Comparison of ENCODE assay signal across 17 cellular contexts in genomic region chr1:178500091-178500770, GRCh38. TPM values are rescaled to one million over a fixed set of nuclear protein-coding genes. Genes with fewer than 3 reads are reported as not detected.
DNase-seq lines count a peak whose midpoint lies in the region; ATAC-seq and TF ChIP-seq lines count a peak whose summit lies in the region.
"Had no signal": no experiment of that assay in that cellular context is flagged by ENCODE, and none has a peak within 500 bp of the region (broad histone marks: within the 10 kb centered on the region; RNA-seq: fewer than 3 reads in every experiment).

No MANE protein-coding gene starts in this region.

- POLR2A ChIA-PET in WTC11 (lab: Charles Lee): interaction anchor here (1.0 kb wide), 1 partner anchor 157 kb away, joined by 3 read pairs; no protein-coding TSS in a partner anchor

- no peaks in the 10 kb centered on the region for H3K27me3 Mint-ChIP-seq in natural killer cell treated with Interleukin-12 subunit alpha and Interleukin-12 subunit beta and Interleukin-15 and Interleukin-18, amount 100 ng/mL, for 72 hours
- H3K27me3 Mint-ChIP-seq in natural killer cell (ENCODE audit: low read depth in 2 of 2): peaks cover 3 to 8% of the 10 kb centered on the region in 2 donors
- H3K27me3 Mint-ChIP-seq in WTC11 (ENCODE audit: low read depth): no peaks in the 10 kb centered on the region; the same call in 1 of the 2 replicates

- H3K27ac Mint-ChIP-seq in natural killer cell treated with Interleukin-12 subunit alpha and Interleukin-12 subunit beta and Interleukin-15 and Interleukin-18, amount 100 ng/mL, for 72 hours: no peak overlapping the region
- H3K27ac Mint-ChIP-seq in natural killer cell (no peak overlapping the region), WTC11 (no peak overlapping the region)
- H3K27ac Mint-ChIP-seq: activated CD4-positive, alpha-beta T cell treated with anti-CD3 and anti-CD28 coated beads for 36 hours; activated T-helper 2 cell treated with anti-CD3 and anti-CD28 coated beads, Interferon-gamma antibody, Interleukin-2, Interleukin-4, amounts not matched to agents 10 μg/mL and 5 μg/mL and 100 μg/mL, durations not matched to agents 14 hours and 24 hours and 36 hours had no signal

- H3K4me1 Mint-ChIP-seq in natural killer cell treated with Interleukin-12 subunit alpha and Interleukin-12 subunit beta and Interleukin-15 and Interleukin-18, amount 100 ng/mL, for 72 hours (ENCODE audit: low read depth in 2 of 2): no peaks in the 10 kb centered on the region
- H3K4me1 Mint-ChIP-seq in natural killer cell (peaks cover 0 to 5% of the 10 kb centered on the region in 2 donors), WTC11 (peaks cover 16% of the 10 kb centered on the region)
- H3K4me1 Mint-ChIP-seq: activated CD4-positive, alpha-beta T cell treated with anti-CD3 and anti-CD28 coated beads for 36 hours had no signal

- ATAC-seq in natural killer cell treated with Interleukin-12 subunit alpha and Interleukin-12 subunit beta and Interleukin-15 and Interleukin-18, amount 100 ng/mL, for 72 hours: no peak
- ATAC-seq in natural killer cell: no peak
- ATAC-seq in WTC11: peak; percentile 33
- peak; percentile 79 for ATAC-seq in left lung
- no peak for ATAC-seq in GM19324 (IDR thresholded peaks at IDR 0.05; ENCODE audit: low FRiP score, unreplicated experiment)
- no peak for ATAC-seq in GM21825 (IDR thresholded peaks at IDR 0.05; ENCODE audit: unreplicated experiment)
- ATAC-seq: activated CD4-positive, alpha-beta T cell treated with anti-CD3 and anti-CD28 coated beads for 36 hours; gastroesophageal sphincter had no signal

- peak overlapping the region in 1 of 2 donors; percentile 50 for H3K27ac ChIP-seq in left lung
- H3K27ac ChIP-seq: gastroesophageal sphincter, thyroid gland had no signal

- no peaks in the 10 kb centered on the region for H3K9me3 ChIP-seq in left lung
- H3K9me3 ChIP-seq: BE2C, gastroesophageal sphincter, thyroid gland had no signal

- no peak overlapping the region for H3K4me3 ChIP-seq in left lung
- H3K4me3 ChIP-seq: gastroesophageal sphincter, thyroid gland had no signal

- DNase-seq in natural killer cell treated with Interleukin-12 subunit alpha and Interleukin-12 subunit beta and Interleukin-15 and Interleukin-18, amount 100 ng/mL, for 72 hours (ENCODE audit: low spot score): peak; percentile 51
- DNase-seq in natural killer cell: no peak
- DNase-seq in WTC11 (ENCODE audit: low spot score): no peak
- DNase-seq in left lung: no peak
- DNase-seq in DMS79 (lab: John Stamatoyannopoulos, UW): no peak
- no peak for DNase-seq in SKM-1 (lab: John Stamatoyannopoulos, UW; ENCODE audit: unreplicated experiment)
- DNase-seq: activated CD4-positive, alpha-beta T cell treated with anti-CD3 and anti-CD28 coated beads for 36 hours; BE2C; cerebellar nuclear complex; NCI-H510A treated with DMSO at 0.1 percent for 48 hours; retina; thyroid gland had no signal

- no peak overlapping the region for H3K4me3 Mint-ChIP-seq in natural killer cell treated with Interleukin-12 subunit alpha and Interleukin-12 subunit beta and Interleukin-15 and Interleukin-18, amount 100 ng/mL, for 72 hours
- H3K4me3 Mint-ChIP-seq in natural killer cell (no peak overlapping the region), WTC11 (no peak overlapping the region)
- H3K4me3 Mint-ChIP-seq: activated CD4-positive, alpha-beta T cell treated with anti-CD3 and anti-CD28 coated beads for 36 hours had no signal

- intact Hi-C loops in natural killer cell (cut with micrococcal nuclease) (loop anchor here (2.0 kb wide), 1 partner anchor 189 kb away; no protein-coding TSS in a partner anchor), left lung (cut with DNase I) (no loop called here)

- H3K27me3 ChIP-seq in left lung: no peaks in the 10 kb centered on the region
- H3K27me3 ChIP-seq: BE2C, thyroid gland had no signal

- H3K36me3 Mint-ChIP-seq in natural killer cell treated with Interleukin-12 subunit alpha and Interleukin-12 subunit beta and Interleukin-15 and Interleukin-18, amount 100 ng/mL, for 72 hours: no peaks in the 10 kb centered on the region
- H3K36me3 Mint-ChIP-seq in natural killer cell (no peaks in the 10 kb centered on the region), WTC11 (no peaks in the 10 kb centered on the region)

- H3K4me1 ChIP-seq in left lung: no peaks in the 10 kb centered on the region
- H3K4me1 ChIP-seq: BE2C, gastroesophageal sphincter, thyroid gland had no signal

- no peaks in the 10 kb centered on the region for H3K36me3 ChIP-seq in left lung
- H3K36me3 ChIP-seq: BE2C, gastroesophageal sphincter, thyroid gland had no signal

- no peak for TF ChIP-seq CTCF in natural killer cell (IDR thresholded peaks at IDR 0.05)
- TF ChIP-seq CTCF in WTC11 (IDR thresholded peaks at IDR 0.05): peak; percentile 28; the same call in 1 of the 2 replicates
- TF ChIP-seq CTCF in left lung (IDR thresholded peaks at IDR 0.05): peak in 1 of 2 donors; percentile 14

- CTCF ChIA-PET in WTC11 (lab: Charles Lee): interaction anchor here (0.6 to 5.7 kb wide), 63 partner anchors 8 to 875 kb away, joined by 3 to 55 read pairs (median 5); partner anchors contain the start of genes RASAL2, SEC16B and TEX35

- H3K9me3 Mint-ChIP-seq in natural killer cell treated with Interleukin-12 subunit alpha and Interleukin-12 subunit beta and Interleukin-15 and Interleukin-18, amount 100 ng/mL, for 72 hours: no peaks in the 10 kb centered on the region
- H3K9me3 Mint-ChIP-seq in natural killer cell (no peaks in the 10 kb centered on the region), WTC11 (no peaks in the 10 kb centered on the region)
- H3K9me3 Mint-ChIP-seq: activated T-helper 2 cell treated with anti-CD3 and anti-CD28 coated beads, Interferon-gamma antibody, Interleukin-2, Interleukin-4, amounts not matched to agents 10 μg/mL and 5 μg/mL and 100 μg/mL, durations not matched to agents 14 hours and 24 hours and 36 hours had no signal

TF ChIP-seq in WTC11, 78 proteins besides CTCF, POLR2A, EP300 and RAD21:
- TF ChIP-seq TCF7 (CRISPR knock-in tag; IDR thresholded peaks at IDR 0.05; ENCODE audit: low read depth): no peak
- no peak for TF ChIP-seq JAZF1 (CRISPR knock-in tag; IDR thresholded peaks at IDR 0.05)
- TF ChIP-seq FOXP1 (CRISPR knock-in tag; IDR thresholded peaks at IDR 0.05; ENCODE audit: borderline replicate concordance): no peak
- no peak for TF ChIP-seq TP53 (CRISPR knock-in tag; IDR thresholded peaks at IDR 0.05)
- TF ChIP-seq FOXK1 (CRISPR knock-in tag; IDR thresholded peaks at IDR 0.05): no peak

RNA-seq across cellular contexts. Expression of gene CLEC20A, which starts 3.5 kb away (rescaled TPM):
- not detected for total RNA-seq in natural killer cell treated with Interleukin-12 subunit alpha and Interleukin-12 subunit beta and Interleukin-15 and Interleukin-18, amount 100 ng/mL, for 72 hours
- total RNA-seq in natural killer cell (not detected), WTC11 (2021) (not detected in 3 replicates), left lung (not detected)
- total RNA-seq: activated CD4-positive, alpha-beta T cell treated with anti-CD3 and anti-CD28 coated beads for 36 hours; activated T-helper 2 cell treated with anti-CD3 and anti-CD28 coated beads, Interferon-gamma antibody, Interleukin-2, Interleukin-4, amounts not matched to agents 10 μg/mL and 5 μg/mL and 100 μg/mL, durations not matched to agents 14 hours and 24 hours and 36 hours; gastroesophageal sphincter; lung microvascular endothelial cell; thyroid gland had no signal

RNA-seq across cellular contexts. Expression of gene TEX35, which starts 12.7 kb away (rescaled TPM):
- total RNA-seq in natural killer cell treated with Interleukin-12 subunit alpha and Interleukin-12 subunit beta and Interleukin-15 and Interleukin-18, amount 100 ng/mL, for 72 hours: not detected
- total RNA-seq in natural killer cell (not detected), WTC11 (2021) (not detected in 3 replicates), left lung (not detected)
- total RNA-seq: activated CD4-positive, alpha-beta T cell treated with anti-CD3 and anti-CD28 coated beads for 36 hours; activated T-helper 2 cell treated with anti-CD3 and anti-CD28 coated beads, Interferon-gamma antibody, Interleukin-2, Interleukin-4, amounts not matched to agents 10 μg/mL and 5 μg/mL and 100 μg/mL, durations not matched to agents 14 hours and 24 hours and 36 hours; gastroesophageal sphincter; lung microvascular endothelial cell; thyroid gland had no signal

Comparison
In these comparisons a context has a peak if more than half of its experiments do, and no peak if none do; other contexts are left out.
1. ATAC-seq: peak in WTC11 (single experiment) and left lung (single experiment); none in natural killer cell treated with Interleukin-12 subunit alpha and Interleukin-12 subunit beta and Interleukin-15 and Interleukin-18, amount 100 ng/mL, for 72 hours (0 of 2), natural killer cell (0 of 3), GM19324 (single experiment) and GM21825 (single experiment).